In genomic region chr1:13556224-13556764, GRCh38 we compare ENCODE assay signal across 30 cellular contexts. TPM values are rescaled to one million over a fixed set of nuclear protein-coding genes. Genes with fewer than 3 reads are reported as not detected.
"Had no signal": no experiment of that assay in that cellular context is flagged by ENCODE, and none has a peak within 500 bp of the region (broad histone marks: within the 10 kb centered on the region; RNA-seq: fewer than 3 reads in every experiment).

No MANE protein-coding gene starts in this region.

- H3K4me3 Mint-ChIP-seq: activated B cell treated with CpG ODN at 0.5 μM for 24 hours; activated CD4-positive, alpha-beta T cell treated with anti-CD3 and anti-CD28 coated beads, Interleukin-2, amount 10 ng/mL, durations not matched to agents 24 days and 14 days; activated CD8-positive, alpha-beta memory T cell treated with anti-CD3 and anti-CD28 coated beads, Interleukin-2, amount 10 ng/mL, durations not matched to agents 7 days and 5 days; activated naive CD4-positive, alpha-beta T cell treated with anti-CD3 and anti-CD28 coated beads, Interleukin-2, amount 10 ng/mL, durations not matched to agents 7 days and 5 days; activated naive CD8-positive, alpha-beta T cell treated with anti-CD3 and anti-CD28 coated beads for 36 hours; activated T-cell treated with anti-CD3 and anti-CD28 coated beads, Interleukin-2, amount 50 U/mL, for 24 hours; activated T-helper 1 cell treated with anti-CD3 and anti-CD28 coated beads, Interleukin-12 subunit alpha, Interleukin-12 subunit beta, Interleukin-2, Interleukin-4 antibody, amounts not matched to agents 30 ng/mL and 10 ng/mL and 1 ng/mL, durations not matched to agents 14 hours and 24 hours and 36 hours; T-helper 1 cell treated with Interleukin-12 subunit alpha and Interleukin-12 subunit beta and Interleukin-4 antibody, amounts not matched to agents 30 μg/mL and 1 μg/mL, for 36 hours had no signal

- H3K27me3 Mint-ChIP-seq: activated CD4-positive, alpha-beta T cell treated with anti-CD3 and anti-CD28 coated beads, Interleukin-2, amount 10 ng/mL, durations not matched to agents 24 days and 14 days; activated naive CD4-positive, alpha-beta T cell treated with anti-CD3 and anti-CD28 coated beads, Interleukin-2, amount 10 ng/mL, durations not matched to agents 7 days and 5 days; activated naive CD8-positive, alpha-beta T cell treated with anti-CD3 and anti-CD28 coated beads for 36 hours had no signal

- H3K36me3 Mint-ChIP-seq: activated CD8-positive, alpha-beta memory T cell treated with anti-CD3 and anti-CD28 coated beads, Interleukin-2, amount 10 ng/mL, durations not matched to agents 7 days and 5 days; activated naive CD4-positive, alpha-beta T cell treated with anti-CD3 and anti-CD28 coated beads, Interleukin-2, amount 10 ng/mL, durations not matched to agents 7 days and 5 days; activated naive CD8-positive, alpha-beta T cell treated with anti-CD3 and anti-CD28 coated beads for 36 hours had no signal

- H3K4me2 ChIP-seq: KMS-11 had no signal

- H3K27ac ChIP-seq: KMS-11 had no signal

- H3K27ac Mint-ChIP-seq: activated B cell treated with CpG ODN at 0.5 μM for 24 hours; activated CD4-positive, alpha-beta T cell treated with anti-CD3 and anti-CD28 coated beads, Interleukin-2, amount 10 ng/mL, durations not matched to agents 24 days and 14 days; activated CD8-positive, alpha-beta memory T cell treated with anti-CD3 and anti-CD28 coated beads, Interleukin-2, amount 10 ng/mL, durations not matched to agents 7 days and 5 days; activated naive CD4-positive, alpha-beta T cell treated with anti-CD3 and anti-CD28 coated beads, Interleukin-2, amount 10 ng/mL, durations not matched to agents 7 days and 5 days; activated naive CD8-positive, alpha-beta T cell treated with anti-CD3 and anti-CD28 coated beads for 36 hours; activated T-cell treated with anti-CD3 and anti-CD28 coated beads, Interleukin-2, amount 50 U/mL, for 24 hours; activated T-helper 1 cell treated with anti-CD3 and anti-CD28 coated beads, Interleukin-12 subunit alpha, Interleukin-12 subunit beta, Interleukin-2, Interleukin-4 antibody, amounts not matched to agents 30 ng/mL and 10 ng/mL and 1 ng/mL, durations not matched to agents 14 hours and 24 hours and 36 hours; T-helper 1 cell treated with Interleukin-12 subunit alpha and Interleukin-12 subunit beta and Interleukin-4 antibody, amounts not matched to agents 30 μg/mL and 1 μg/mL, for 36 hours had no signal

- ATAC-seq: activated CD8-positive, alpha-beta memory T cell treated with anti-CD3 and anti-CD28 coated beads, Interleukin-2, amount 10 ng/mL, durations not matched to agents 7 days and 5 days had no signal

- H3K4me1 Mint-ChIP-seq: activated B cell treated with CpG ODN at 0.5 μM for 24 hours; activated CD4-positive, alpha-beta T cell treated with anti-CD3 and anti-CD28 coated beads, Interleukin-2, amount 10 ng/mL, durations not matched to agents 24 days and 14 days; activated CD8-positive, alpha-beta memory T cell treated with anti-CD3 and anti-CD28 coated beads, Interleukin-2, amount 10 ng/mL, durations not matched to agents 7 days and 5 days; activated naive CD4-positive, alpha-beta T cell treated with anti-CD3 and anti-CD28 coated beads, Interleukin-2, amount 10 ng/mL, durations not matched to agents 7 days and 5 days; activated naive CD8-positive, alpha-beta T cell treated with anti-CD3 and anti-CD28 coated beads for 36 hours had no signal

- H3K9ac ChIP-seq: KMS-11 had no signal

- DNase-seq: activated B cell treated with CpG ODN at 0.5 μM for 24 hours; activated CD4-positive, alpha-beta T cell treated with anti-CD3 and anti-CD28 coated beads for 1 hour; activated CD4-positive, alpha-beta T cell treated with anti-CD3 and anti-CD28 coated beads, Interleukin-2, amount 10 ng/mL, durations not matched to agents 24 days and 14 days; activated CD4-positive, alpha-beta T cell treated with anti-CD3 and anti-CD28 coated beads, Interleukin-2, amount 50 U/mL, for 48 hours; activated CD8-positive, alpha-beta memory T cell treated with anti-CD3 and anti-CD28 coated beads, Interleukin-2, amount 10 ng/mL, durations not matched to agents 7 days and 5 days; activated gamma-delta T cell; activated naive CD4-positive, alpha-beta T cell treated with anti-CD3 and anti-CD28 coated beads, Interleukin-2, amount 10 ng/mL, durations not matched to agents 7 days and 5 days; activated naive CD8-positive, alpha-beta T cell treated with anti-CD3 and anti-CD28 coated beads for 36 hours; activated T-cell treated with anti-CD3 and anti-CD28 coated beads, Interleukin-2, amount 50 U/mL, for 24 hours; anterior cingulate cortex; central memory CD4-positive, alpha-beta T cell; MV-4-11; NCI-H1092 treated with DMSO at 0.1 percent for 48 hours; NCI-H1417 treated with DMSO at 0.1 percent for 48 hours; NCI-H1694; NCI-H2029; NCI-H2107; NCI-H2171 treated with DMSO at 0.1 percent for 48 hours; NCI-H226; NCI-H526; SHP77 treated with DMSO at 0.1 percent for 48 hours; T-helper 9 cell had no signal

RNA-seq across cellular contexts. Expression of gene PDPN, which starts 27.3 kb away (rescaled TPM):
- total RNA-seq: activated B cell treated with CpG ODN at 0.5 μM for 24 hours; activated CD4-positive, alpha-beta T cell treated with anti-CD3 and anti-CD28 coated beads, Interleukin-2, amount 10 ng/mL, durations not matched to agents 24 days and 14 days; activated CD8-positive, alpha-beta memory T cell treated with anti-CD3 and anti-CD28 coated beads, Interleukin-2, amount 10 ng/mL, durations not matched to agents 7 days and 5 days; activated naive CD8-positive, alpha-beta T cell treated with anti-CD3 and anti-CD28 coated beads for 36 hours; activated T-helper 1 cell treated with anti-CD3 and anti-CD28 coated beads, Interleukin-12 subunit alpha, Interleukin-12 subunit beta, Interleukin-2, Interleukin-4 antibody, amounts not matched to agents 30 ng/mL and 10 ng/mL and 1 ng/mL, durations not matched to agents 14 hours and 24 hours and 36 hours; NCI-H460; SK-MEL-5 had no signal

RNA-seq across cellular contexts. Expression of gene LRRC38, which starts 42.5 kb away (rescaled TPM):
- total RNA-seq: activated B cell treated with CpG ODN at 0.5 μM for 24 hours; activated CD4-positive, alpha-beta T cell treated with anti-CD3 and anti-CD28 coated beads, Interleukin-2, amount 10 ng/mL, durations not matched to agents 24 days and 14 days; activated CD8-positive, alpha-beta memory T cell treated with anti-CD3 and anti-CD28 coated beads, Interleukin-2, amount 10 ng/mL, durations not matched to agents 7 days and 5 days; activated naive CD8-positive, alpha-beta T cell treated with anti-CD3 and anti-CD28 coated beads for 36 hours; activated T-helper 1 cell treated with anti-CD3 and anti-CD28 coated beads, Interleukin-12 subunit alpha, Interleukin-12 subunit beta, Interleukin-2, Interleukin-4 antibody, amounts not matched to agents 30 ng/mL and 10 ng/mL and 1 ng/mL, durations not matched to agents 14 hours and 24 hours and 36 hours; bronchial epithelial cell; chondrocyte; MCF 10A; NCI-H460; SK-MEL-5 had no signal
